Comparison of ENCODE assay signal across 1 cellular context in the genomic region with DNA sequence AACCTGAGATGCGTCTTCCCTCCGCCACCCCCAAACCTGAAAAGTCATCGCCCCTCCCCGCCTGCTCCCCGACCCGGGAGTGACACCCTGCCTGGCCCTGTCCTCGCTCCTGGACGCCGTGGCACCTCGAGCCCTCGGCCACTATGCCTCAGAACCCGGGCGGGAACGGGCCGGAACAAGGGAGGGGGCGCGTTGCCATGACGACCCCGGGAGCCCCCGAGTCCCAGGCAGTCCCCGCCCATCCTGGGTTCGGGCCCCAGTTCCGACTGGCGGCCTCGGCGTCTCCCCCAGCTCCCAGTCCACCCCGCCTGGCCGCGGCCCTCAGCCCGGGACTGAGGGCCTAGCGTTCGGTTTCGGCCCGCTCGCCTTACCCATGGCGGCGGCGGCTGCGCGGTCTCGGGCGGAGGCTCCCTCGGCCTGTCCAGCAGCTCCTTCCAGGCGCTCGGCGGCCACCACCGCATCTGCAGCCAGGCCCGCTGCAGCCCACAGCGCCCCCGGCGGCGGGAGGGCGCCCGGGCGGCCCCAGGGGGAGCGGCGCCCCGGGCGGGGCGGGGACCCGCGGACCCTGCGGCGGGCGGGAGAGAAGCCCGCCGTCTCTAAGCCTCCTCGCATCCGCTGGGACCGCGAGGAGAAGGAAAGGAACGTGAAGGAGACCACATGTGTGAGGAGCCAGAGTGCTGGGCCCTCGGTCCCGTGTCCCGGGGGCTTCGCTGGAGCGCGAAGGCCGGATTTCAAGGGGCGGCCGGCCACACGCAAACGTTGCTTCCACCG.
TF ChIP-seq lines count a peak whose summit lies in the region.

A gene with protein sequence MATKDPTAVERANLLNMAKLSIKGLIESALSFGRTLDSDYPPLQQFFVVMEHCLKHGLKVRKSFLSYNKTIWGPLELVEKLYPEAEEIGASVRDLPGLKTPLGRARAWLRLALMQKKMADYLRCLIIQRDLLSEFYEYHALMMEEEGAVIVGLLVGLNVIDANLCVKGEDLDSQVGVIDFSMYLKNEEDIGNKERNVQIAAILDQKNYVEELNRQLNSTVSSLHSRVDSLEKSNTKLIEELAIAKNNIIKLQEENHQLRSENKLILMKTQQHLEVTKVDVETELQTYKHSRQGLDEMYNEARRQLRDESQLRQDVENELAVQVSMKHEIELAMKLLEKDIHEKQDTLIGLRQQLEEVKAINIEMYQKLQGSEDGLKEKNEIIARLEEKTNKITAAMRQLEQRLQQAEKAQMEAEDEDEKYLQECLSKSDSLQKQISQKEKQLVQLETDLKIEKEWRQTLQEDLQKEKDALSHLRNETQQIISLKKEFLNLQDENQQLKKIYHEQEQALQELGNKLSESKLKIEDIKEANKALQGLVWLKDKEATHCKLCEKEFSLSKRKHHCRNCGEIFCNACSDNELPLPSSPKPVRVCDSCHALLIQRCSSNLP (minus strand): TSS at position 463 of the 771 bp plus-strand sequence. CDS start 88 bp downstream, at position 375.

TF ChIP-seq in liver, 16 proteins besides CTCF, POLR2A, EP300 and RAD21 (continued from another document):
- TF ChIP-seq, protein P1, sequence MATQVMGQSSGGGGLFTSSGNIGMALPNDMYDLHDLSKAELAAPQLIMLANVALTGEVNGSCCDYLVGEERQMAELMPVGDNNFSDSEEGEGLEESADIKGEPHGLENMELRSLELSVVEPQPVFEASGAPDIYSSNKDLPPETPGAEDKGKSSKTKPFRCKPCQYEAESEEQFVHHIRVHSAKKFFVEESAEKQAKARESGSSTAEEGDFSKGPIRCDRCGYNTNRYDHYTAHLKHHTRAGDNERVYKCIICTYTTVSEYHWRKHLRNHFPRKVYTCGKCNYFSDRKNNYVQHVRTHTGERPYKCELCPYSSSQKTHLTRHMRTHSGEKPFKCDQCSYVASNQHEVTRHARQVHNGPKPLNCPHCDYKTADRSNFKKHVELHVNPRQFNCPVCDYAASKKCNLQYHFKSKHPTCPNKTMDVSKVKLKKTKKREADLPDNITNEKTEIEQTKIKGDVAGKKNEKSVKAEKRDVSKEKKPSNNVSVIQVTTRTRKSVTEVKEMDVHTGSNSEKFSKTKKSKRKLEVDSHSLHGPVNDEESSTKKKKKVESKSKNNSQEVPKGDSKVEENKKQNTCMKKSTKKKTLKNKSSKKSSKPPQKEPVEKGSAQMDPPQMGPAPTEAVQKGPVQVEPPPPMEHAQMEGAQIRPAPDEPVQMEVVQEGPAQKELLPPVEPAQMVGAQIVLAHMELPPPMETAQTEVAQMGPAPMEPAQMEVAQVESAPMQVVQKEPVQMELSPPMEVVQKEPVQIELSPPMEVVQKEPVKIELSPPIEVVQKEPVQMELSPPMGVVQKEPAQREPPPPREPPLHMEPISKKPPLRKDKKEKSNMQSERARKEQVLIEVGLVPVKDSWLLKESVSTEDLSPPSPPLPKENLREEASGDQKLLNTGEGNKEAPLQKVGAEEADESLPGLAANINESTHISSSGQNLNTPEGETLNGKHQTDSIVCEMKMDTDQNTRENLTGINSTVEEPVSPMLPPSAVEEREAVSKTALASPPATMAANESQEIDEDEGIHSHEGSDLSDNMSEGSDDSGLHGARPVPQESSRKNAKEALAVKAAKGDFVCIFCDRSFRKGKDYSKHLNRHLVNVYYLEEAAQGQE (IDR thresholded peaks at IDR 0.05) = no peak
- TF ChIP-seq NR2F2 (IDR thresholded peaks at IDR 0.05) (no peak), GABPA (IDR thresholded peaks at IDR 0.05 in 1 of 2, conservative IDR thresholded peaks at IDR 0.05 in 1 of 2) (no peak), TAF1 (conservative IDR thresholded peaks at IDR 0.05) (no peak), HNF4G (IDR thresholded peaks at IDR 0.05) (no peak), FOXA1 (IDR thresholded peaks at IDR 0.05) (no peak), JUND (IDR thresholded peaks at IDR 0.05) (no peak), EGR1 (IDR thresholded peaks at IDR 0.05; ENCODE audit: low read depth in 2 of 2) (no peak), RXRA (IDR thresholded peaks at IDR 0.05) (no peak), YY1 (IDR thresholded peaks at IDR 0.05) (no peak), SP1 (IDR thresholded peaks at IDR 0.05) (no peak), HNF4A (conservative IDR thresholded peaks at IDR 0.05) (no peak)
- TF ChIP-seq, protein P2, sequence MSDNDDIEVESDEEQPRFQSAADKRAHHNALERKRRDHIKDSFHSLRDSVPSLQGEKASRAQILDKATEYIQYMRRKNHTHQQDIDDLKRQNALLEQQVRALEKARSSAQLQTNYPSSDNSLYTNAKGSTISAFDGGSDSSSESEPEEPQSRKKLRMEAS (IDR thresholded peaks at IDR 0.05) = no peak
